Comparison of ENCODE assay signal across 9 cellular contexts in the genomic region with DNA sequence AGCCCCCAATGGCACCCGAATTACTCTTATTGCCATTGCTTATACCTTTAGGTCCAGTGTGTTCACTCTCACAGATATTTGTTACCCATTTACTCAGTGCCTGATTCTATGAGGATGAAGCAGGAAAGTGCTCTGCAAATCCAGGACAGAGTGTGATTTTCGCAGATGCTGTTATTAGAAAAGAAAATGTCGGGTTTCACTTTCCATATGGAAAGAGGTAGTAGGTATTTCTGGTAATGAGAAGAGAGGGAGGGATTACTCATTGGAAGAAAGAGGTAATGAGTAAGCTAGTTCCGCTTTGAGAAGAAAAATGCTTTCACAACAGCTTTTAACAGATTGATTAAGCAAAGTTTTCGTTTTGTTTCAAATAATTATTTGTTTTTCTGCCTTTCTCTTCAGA.
A peak's percentile ranks its signal among the peaks of the same experiment; 100 is the strongest.
DNase-seq lines count a peak whose midpoint lies in the region; ATAC-seq and TF ChIP-seq lines count a peak whose summit lies in the region.
"Had no signal": no experiment of that assay in that cellular context is flagged by ENCODE, and none has a peak within 500 bp of the region (broad histone marks: within the 10 kb centered on the region; RNA-seq: fewer than 3 reads in every experiment).

No MANE protein-coding gene starts in this region.

- H3K4me3 ChIP-seq in lower lobe of right lung, result no peak overlapping the region

- H3K27ac Mint-ChIP-seq in endothelial cell (ENCODE audit: unreplicated experiment), result no peak overlapping the region
- peak overlapping the region in 1 of 2 donors; percentile 78 for H3K27ac Mint-ChIP-seq in effector memory CD8-positive, alpha-beta T cell
- H3K27ac Mint-ChIP-seq: H9 had no signal

- intact Hi-C loops in lower lobe of right lung (cut with DNase I) (no loop called here), Right ventricle myocardium superior (cut with DNase I) (no loop called here)

- H3K36me3 ChIP-seq in lower lobe of right lung, result no peaks in the 10 kb centered on the region

- H3K9me3 ChIP-seq in lower lobe of right lung, result no peaks in the 10 kb centered on the region

- no peaks in the 10 kb centered on the region for H3K9me3 Mint-ChIP-seq in endothelial cell (ENCODE audit: unreplicated experiment)
- H3K9me3 Mint-ChIP-seq in effector memory CD8-positive, alpha-beta T cell, result no peaks in the 10 kb centered on the region

- no peak overlapping the region for H3K4me3 Mint-ChIP-seq in endothelial cell (ENCODE audit: unreplicated experiment)
- peak overlapping the region in 1 of 2 donors; percentile 18 for H3K4me3 Mint-ChIP-seq in effector memory CD8-positive, alpha-beta T cell
- H3K4me3 Mint-ChIP-seq: H9 had no signal

- no peak for DNase-seq in lower lobe of right lung
- no peak for DNase-seq in endothelial cell (ENCODE audit: low spot score)
- no peak for DNase-seq in effector memory CD8-positive, alpha-beta T cell
- DNase-seq in Right ventricle myocardium superior, result no peak
- DNase-seq in hippocampal formation (lab: John Stamatoyannopoulos, UW), result no peak
- DNase-seq: H9 had no signal

- TF ChIP-seq CTCF in lower lobe of right lung (IDR thresholded peaks at IDR 0.05), result no peak
- TF ChIP-seq CTCF in endothelial cell (IDR thresholded peaks at IDR 0.05; ENCODE audit: unreplicated experiment), result no peak

- H3K4me1 ChIP-seq in lower lobe of right lung, result no peaks in the 10 kb centered on the region

- ATAC-seq in GM18868 (IDR thresholded peaks at IDR 0.05; ENCODE audit: unreplicated experiment), result peak; percentile 77
- peak; percentile 74 for ATAC-seq in GM21723 (IDR thresholded peaks at IDR 0.05; ENCODE audit: unreplicated experiment)
- peak; percentile 69 for ATAC-seq in HG03565 (IDR thresholded peaks at IDR 0.05; ENCODE audit: unreplicated experiment)
- peak; percentile 51 to 68 for ATAC-seq in lower lobe of right lung
- ATAC-seq in effector memory CD8-positive, alpha-beta T cell (replicated peaks), result no peak
- no peak for ATAC-seq in Right ventricle myocardium superior (ENCODE audit: poor library complexity)

- H3K36me3 Mint-ChIP-seq in endothelial cell (ENCODE audit: low read depth, unreplicated experiment), result no peaks in the 10 kb centered on the region
- no peaks in the 10 kb centered on the region for H3K36me3 Mint-ChIP-seq in effector memory CD8-positive, alpha-beta T cell (ENCODE audit: insufficient read depth)

- H3K4me1 Mint-ChIP-seq in endothelial cell (ENCODE audit: unreplicated experiment), result no peaks in the 10 kb centered on the region
- peaks cover 5 to 21% of the 10 kb centered on the region in 2 donors for H3K4me1 Mint-ChIP-seq in effector memory CD8-positive, alpha-beta T cell (ENCODE audit: low read depth in 2 of 2)
- H3K4me1 Mint-ChIP-seq: H9 had no signal

- no peaks in the 10 kb centered on the region for H3K27me3 Mint-ChIP-seq in endothelial cell (ENCODE audit: unreplicated experiment)
- no peaks in the 10 kb centered on the region for H3K27me3 Mint-ChIP-seq in effector memory CD8-positive, alpha-beta T cell

- no peak overlapping the region for H3K27ac ChIP-seq in lower lobe of right lung

- no peaks in the 10 kb centered on the region for H3K27me3 ChIP-seq in lower lobe of right lung (ENCODE audit: low read depth)

Comparison
In these comparisons a context has a peak if more than half of its experiments do, and no peak if none do; other contexts are left out.
1. ATAC-seq: peak in GM18868 (single experiment), GM21723 (single experiment), HG03565 (single experiment) and lower lobe of right lung (2 of 2); none in effector memory CD8-positive, alpha-beta T cell (single experiment) and Right ventricle myocardium superior (single experiment).